Comparison of ENCODE assay signal across 1 cellular context in genomic region chr7:100247152-100247757, GRCh38.
TF ChIP-seq lines count a peak whose summit lies in the region.

No MANE protein-coding gene starts in this region.

TF ChIP-seq in HepG2, 621 proteins besides CTCF, POLR2A, EP300 and RAD21 (continued from another document and continues in another):
- peak; percentile 82 for TF ChIP-seq ARID5B (CRISPR knock-in tag; IDR thresholded peaks at IDR 0.05)
- no peak for TF ChIP-seq ZBTB25 (CRISPR knock-in tag; IDR thresholded peaks at IDR 0.05)
- TF ChIP-seq ATF6 (CRISPR knock-in tag; conservative IDR thresholded peaks at IDR 0.05), result no peak
- TF ChIP-seq FOXP4 (CRISPR knock-in tag; IDR thresholded peaks at IDR 0.05), result peak; percentile 77
- peak; percentile 72 for TF ChIP-seq ZNF687 (CRISPR knock-in tag; IDR thresholded peaks at IDR 0.05)
- TF ChIP-seq KAT2B (IDR thresholded peaks at IDR 0.05; ENCODE audit: borderline replicate concordance, low read depth, low read length), result no peak
- peak; percentile 54; the same call in 1 of the 2 replicates for TF ChIP-seq PHF21A (CRISPR knock-in tag; IDR thresholded peaks at IDR 0.05)
- no peak for TF ChIP-seq EED (CRISPR knock-in tag; IDR thresholded peaks at IDR 0.05)
- TF ChIP-seq NR1H2 (CRISPR knock-in tag; IDR thresholded peaks at IDR 0.05; ENCODE audit: borderline replicate concordance, low read depth), result no peak
- no peak for TF ChIP-seq AFF4 (CRISPR knock-in tag; IDR thresholded peaks at IDR 0.05)
- TF ChIP-seq ZNF441 (CRISPR knock-in tag; IDR thresholded peaks at IDR 0.05; ENCODE audit: borderline replicate concordance), result no peak
- peak; percentile 72; the same call in 1 of the 2 replicates for TF ChIP-seq RXRA (CRISPR knock-in tag; IDR thresholded peaks at IDR 0.05)
- no peak for TF ChIP-seq IKZF1 (IDR thresholded peaks at IDR 0.05)
- TF ChIP-seq HIVEP1 (CRISPR knock-in tag; IDR thresholded peaks at IDR 0.05), result peak; percentile 97
- TF ChIP-seq UBTF (CRISPR knock-in tag; IDR thresholded peaks at IDR 0.05), result peak; percentile 53; the same call in 1 of the 2 replicates
- TF ChIP-seq MAX (IDR thresholded peaks at IDR 0.05), result 0 out of 2 replicates have a peak, but pooled peaks have one; percentile 54
- no peak for TF ChIP-seq SOX13 (IDR thresholded peaks at IDR 0.05)
- peak in 1 of 2 experiments; percentile 75; a peak in 2 of 4 replicates for TF ChIP-seq SOX13 (CRISPR knock-in tag; conservative IDR thresholded peaks at IDR 0.05 in 1 of 2, IDR thresholded peaks at IDR 0.05 in 1 of 2)
- no peak for TF ChIP-seq ZSCAN20 (CRISPR knock-in tag; IDR thresholded peaks at IDR 0.05; ENCODE audit: borderline replicate concordance)
- 0 out of 2 replicates have a peak, but pooled peaks have one; percentile 25 for TF ChIP-seq MLX (CRISPR knock-in tag; IDR thresholded peaks at IDR 0.05)
- no peak for TF ChIP-seq ETV5 (CRISPR knock-in tag; IDR thresholded peaks at IDR 0.05; ENCODE audit: borderline replicate concordance)
- TF ChIP-seq ZNF20 (CRISPR knock-in tag; IDR thresholded peaks at IDR 0.05), result no peak
- TF ChIP-seq GABPB1 (CRISPR knock-in tag; IDR thresholded peaks at IDR 0.05), result 0 out of 2 replicates have a peak, but pooled peaks have one; percentile 24
- TF ChIP-seq ZFX (CRISPR knock-in tag; IDR thresholded peaks at IDR 0.05; ENCODE audit: low read depth), result peak; percentile 75
- peak; percentile 67; the same call in 1 of the 2 replicates for TF ChIP-seq SKIL (CRISPR knock-in tag; IDR thresholded peaks at IDR 0.05; ENCODE audit: borderline replicate concordance)
- TF ChIP-seq ZNF841 (CRISPR knock-in tag; IDR thresholded peaks at IDR 0.05; ENCODE audit: borderline replicate concordance), result no peak
- TF ChIP-seq HNRNPH1 (optimal IDR thresholded peaks at IDR 0.05; ENCODE audit: low read depth, low read length), result no peak
